In genomic region chr7:102064361-102065025, GRCh38 we compare ENCODE assay signal across 8 cellular contexts.
DNase-seq lines count a peak whose midpoint lies in the region; ATAC-seq and TF ChIP-seq lines count a peak whose summit lies in the region.

No MANE protein-coding gene starts in this region.

- H3K56ac ChIP-seq in mesendoderm (ENCODE audit: low read length) = peak overlapping the region; percentile 77

- peak overlapping the region; percentile 34 for H2BK5ac ChIP-seq in mesendoderm (ENCODE audit: low read length)

- H3K9ac ChIP-seq in mesendoderm (ENCODE audit: low read length) = peak overlapping the region; percentile 25

- peaks cover 16% of the 10 kb centered on the region for H3K79me2 ChIP-seq in mesendoderm (ENCODE audit: control insufficient read depth, insufficient read depth, low read length)

- peak overlapping the region; percentile 13 for H3K27ac ChIP-seq in mesendoderm (ENCODE audit: low read depth, low read length)

- H4K8ac ChIP-seq in mesendoderm (ENCODE audit: low read depth, low read length) = no peak overlapping the region

- H3K18ac ChIP-seq in mesendoderm (ENCODE audit: low read length) = peak overlapping the region; percentile 5

- no CpG with 5 or more reads among the region's 12 CpGs for WGBS in mesendoderm (ENCODE audit: extremely low coverage, insufficient coverage, low lambda C conversion rate)

- H3K4me1 ChIP-seq in BE2C = peaks cover 9% of the 10 kb centered on the region
- peaks cover 5% of the 10 kb centered on the region for H3K4me1 ChIP-seq in mesendoderm (ENCODE audit: control insufficient read depth, low read depth, low read length)

- H3K4ac ChIP-seq in mesendoderm (ENCODE audit: low read depth, low read length) = no peak overlapping the region

- H2AK5ac ChIP-seq in mesendoderm (ENCODE audit: low read length) = no peak overlapping the region

- H3K9me3 ChIP-seq in BE2C (no peaks in the 10 kb centered on the region), MG63 (no peaks in the 10 kb centered on the region)

- no peak overlapping the region for H3K4me2 ChIP-seq in mesendoderm (ENCODE audit: low read length)

- H3K4me3 ChIP-seq in BE2C (ENCODE audit: low read depth, low read length) = no peak overlapping the region
- no peak overlapping the region for H3K4me3 ChIP-seq in MG63
- H3K4me3 ChIP-seq in mesendoderm (ENCODE audit: low read length) = no peak overlapping the region

- no peak overlapping the region for H2BK15ac ChIP-seq in mesendoderm (replicated peaks; ENCODE audit: low read depth)

- DNase-seq in BE2C (peak; percentile 73), MG63 (peak; percentile 38), cerebellar cortex (ENCODE audit: low spot score) (peak; percentile 66), mesendoderm (peak; percentile 92), NCI-H187 (lab: John Stamatoyannopoulos, UW) (no peak)
- no peak for DNase-seq in stimulated activated naive CD4-positive, alpha-beta T cell treated with Interleukin-2 at 50 U/mL for 16 hours (lab: John Stamatoyannopoulos, UW)
- DNase-seq in activated CD8-positive, alpha-beta memory T cell treated with anti-CD3 and anti-CD28 coated beads, Interleukin-2, amount 50 U/mL, for 48 hours = no peak

- TF ChIP-seq CTCF in BE2C (IDR thresholded peaks at IDR 0.05; ENCODE audit: low read depth, low read length) = no peak

- H2BK120ac ChIP-seq in mesendoderm (ENCODE audit: low read depth, low read length) = no peak overlapping the region

- H3K79me1 ChIP-seq in mesendoderm (ENCODE audit: low read length) = peaks cover 17% of the 10 kb centered on the region

- H3K36me3 ChIP-seq in BE2C = no peaks in the 10 kb centered on the region; the same call in 1 of the 2 replicates
- H3K36me3 ChIP-seq in MG63 = no peaks in the 10 kb centered on the region
- H3K36me3 ChIP-seq in mesendoderm (ENCODE audit: control insufficient read depth, insufficient read depth, low read length) = no peaks in the 10 kb centered on the region

- no peak overlapping the region for H4K5ac ChIP-seq in mesendoderm (ENCODE audit: low read length)

- H3K23ac ChIP-seq in mesendoderm (ENCODE audit: low read length) = no peak overlapping the region

- no peak for ATAC-seq in HG03196 (IDR thresholded peaks at IDR 0.05; ENCODE audit: unreplicated experiment)

- H3K27me3 ChIP-seq in BE2C (no peaks in the 10 kb centered on the region), MG63 (no peaks in the 10 kb centered on the region), mesendoderm (ENCODE audit: insufficient read depth, low read length, poor library complexity) (no peaks in the 10 kb centered on the region)

Comparison
In these comparisons a context has a peak if more than half of its experiments do, and no peak if none do; other contexts are left out.
1. DNase-seq: peak in BE2C (single experiment), MG63 (single experiment), cerebellar cortex (single experiment) and mesendoderm (single experiment); none in stimulated activated naive CD4-positive, alpha-beta T cell treated with Interleukin-2 at 50 U/mL for 16 hours (single experiment), activated CD8-positive, alpha-beta memory T cell treated with anti-CD3 and anti-CD28 coated beads, Interleukin-2, amount 50 U/mL, for 48 hours (single experiment) and NCI-H187 (0 of 2).